In the genomic region with DNA sequence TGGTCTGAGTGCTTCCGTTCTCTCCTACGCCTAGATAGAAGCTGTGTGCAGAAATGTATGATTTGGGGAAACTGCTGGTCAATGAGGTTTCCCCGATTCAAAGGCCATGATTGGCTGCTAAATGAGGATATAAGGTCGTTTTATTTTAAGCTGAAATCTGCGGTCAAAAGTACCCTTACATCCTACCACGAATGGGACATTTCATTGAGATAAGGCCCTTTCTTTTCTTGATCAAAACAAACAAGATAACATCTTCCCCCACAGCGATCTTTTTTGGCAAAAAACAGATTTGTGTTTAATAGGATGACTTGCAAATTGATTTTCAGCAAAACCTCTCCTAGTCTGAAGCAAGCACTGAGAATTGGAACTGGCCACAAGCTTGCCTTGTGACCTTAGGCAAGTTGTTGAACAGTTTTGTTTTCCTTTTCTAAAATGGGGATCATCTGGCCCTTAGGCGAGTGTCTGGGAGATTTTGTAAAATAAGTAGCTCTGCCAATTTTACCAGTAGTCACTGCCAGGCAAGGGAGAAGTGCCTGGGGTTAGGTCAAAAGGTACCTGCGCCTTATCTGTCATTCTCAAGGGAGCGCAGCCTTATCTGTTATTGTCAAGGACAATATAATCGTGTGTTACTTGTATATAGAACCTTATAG, we compare ENCODE assay signal across 8 cellular contexts. TPM values are rescaled to one million over a fixed set of nuclear protein-coding genes. Genes with fewer than 3 reads are reported as not detected.
DNase-seq lines count a peak whose midpoint lies in the region; ATAC-seq and TF ChIP-seq lines count a peak whose summit lies in the region.

No MANE protein-coding gene starts in this region.

- TF ChIP-seq EP300 in gastroesophageal sphincter (IDR thresholded peaks at IDR 0.05) = no peak

- no peak for TF ChIP-seq CTCF in WERI-Rb-1 (IDR thresholded peaks at IDR 0.05; ENCODE audit: low read depth, low read length)
- TF ChIP-seq CTCF in gastroesophageal sphincter (IDR thresholded peaks at IDR 0.05) = no peak
- TF ChIP-seq CTCF in progenitor cell of endocrine pancreas (IDR thresholded peaks at IDR 0.05; ENCODE audit: unreplicated experiment) = no peak

- H3K27ac ChIP-seq in WERI-Rb-1 (peak overlapping the region; percentile 28; the same call in 1 of the 2 replicates), gastroesophageal sphincter (peak overlapping the region in 3 of 4 donors; percentile 79 to 86 (median 84))

- H3K4me1 Mint-ChIP-seq in progenitor cell of endocrine pancreas (ENCODE audit: low read depth) = peaks cover 17% of the 10 kb centered on the region

- H3K27me3 ChIP-seq in WERI-Rb-1 (ENCODE audit: insufficient read depth, low read depth, severe bottlenecking) (no peaks in the 10 kb centered on the region), gastroesophageal sphincter (no peaks in the 10 kb centered on the region)

- peaks cover 0 to 29% (median 5%) of the 10 kb centered on the region in 3 donors for H3K4me1 ChIP-seq in gastroesophageal sphincter

- no peaks in the 10 kb centered on the region for H3K9me3 Mint-ChIP-seq in progenitor cell of endocrine pancreas (ENCODE audit: low read depth)

- H3K4me3 ChIP-seq in WERI-Rb-1 (ENCODE audit: low read depth, low read length) (peak overlapping the region; percentile 60), gastroesophageal sphincter (peak overlapping the region; percentile 57 to 63)

- H3K36me3 ChIP-seq in WERI-Rb-1 = no peaks in the 10 kb centered on the region; the same call in 1 of the 2 replicates
- H3K36me3 ChIP-seq in gastroesophageal sphincter = peaks cover 0 to 27% of the 10 kb centered on the region in 2 donors

- TF ChIP-seq POLR2A in gastroesophageal sphincter (IDR thresholded peaks at IDR 0.05) = no peak

- 23 to 36% methylated on average over 8 to 11 of the region's 11 CpGs for WGBS in gastroesophageal sphincter (ENCODE audit: low coverage in 1 of 2), 2 donors

- no peak overlapping the region for H3K27ac Mint-ChIP-seq in progenitor cell of endocrine pancreas

- peak; percentile 34 for ATAC-seq in HG03354 (IDR thresholded peaks at IDR 0.05; ENCODE audit: poor library complexity, severe bottlenecking, unreplicated experiment)
- no peak for ATAC-seq in gastroesophageal sphincter

- peak overlapping the region; percentile 83 for H3K4me3 Mint-ChIP-seq in progenitor cell of endocrine pancreas (ENCODE audit: low read depth)

- no peaks in the 10 kb centered on the region for H3K9me3 ChIP-seq in WERI-Rb-1 (ENCODE audit: severe bottlenecking)
- no peaks in the 10 kb centered on the region for H3K9me3 ChIP-seq in gastroesophageal sphincter

- DNase-seq in DMS 273 (lab: John Stamatoyannopoulos, UW; ENCODE audit: unreplicated experiment) = peak; percentile 40
- no peak for DNase-seq in DMS 273 treated with DMSO at 0.1 percent for 48 hours (lab: John Stamatoyannopoulos, UW)
- DNase-seq in WERI-Rb-1 = no peak
- DNase-seq in progenitor cell of endocrine pancreas (ENCODE audit: low spot score, unreplicated experiment) = no peak
- DNase-seq in AG08395 (ENCODE audit: low spot score) = no peak
- DNase-seq in activated CD4-positive, alpha-beta T cell treated with anti-CD3 and anti-CD28 coated beads, Interleukin-2, amount 50 U/mL, for 48 hours = no peak

- H3K36me3 Mint-ChIP-seq in progenitor cell of endocrine pancreas (ENCODE audit: insufficient read depth) = no peaks in the 10 kb centered on the region

- no peaks in the 10 kb centered on the region for H3K27me3 Mint-ChIP-seq in progenitor cell of endocrine pancreas

RNA-seq across cellular contexts. Expression of a gene that starts 0.6 kb away (rescaled TPM):
- total RNA-seq in gastroesophageal sphincter (100 to 1,000 TPM in 1 of 4 donors, 10 to 100 TPM in 3; 84.5 to 104 (median 94.1) TPM), progenitor cell of endocrine pancreas (48.3 and 51.7 TPM in 2 replicates)

RNA-seq across cellular contexts. Expression of a gene that starts 17.7 kb away (rescaled TPM):
- total RNA-seq in gastroesophageal sphincter (10 to 100 TPM in 3 of 4 donors, 1 to 10 TPM in 1; 10.0 to 16.9 (median 10.9) TPM), progenitor cell of endocrine pancreas (26.7 and 29.8 TPM in 2 replicates)
